In genomic region chr15:98277602-98278001, GRCh38 we compare ENCODE assay signal across 30 cellular contexts.
"Had no signal": no experiment of that assay in that cellular context is flagged by ENCODE, and none has a peak within 500 bp of the region (broad histone marks: within the 10 kb centered on the region; RNA-seq: fewer than 3 reads in every experiment).

No MANE protein-coding gene starts in this region.

- H3K9me3 ChIP-seq: ascending aorta, breast epithelium had no signal

- H3K4me1 ChIP-seq: ascending aorta, breast epithelium had no signal

- DNase-seq: activated CD4-positive, alpha-beta memory T cell treated with anti-CD3 and anti-CD28 coated beads, Interleukin-2, amount 10 ng/mL, durations not matched to agents 7 days and 5 days; activated CD4-positive, alpha-beta T cell treated with anti-CD3 and anti-CD28 coated beads for 1 hour; activated CD4-positive, alpha-beta T cell treated with anti-CD3 and anti-CD28 coated beads for 36 hours; activated CD4-positive, alpha-beta T cell treated with anti-CD3 and anti-CD28 coated beads for 48 hours; activated CD4-positive, alpha-beta T cell treated with anti-CD3 and anti-CD28 coated beads, Interleukin-2, amount 10 ng/mL, durations not matched to agents 7 days and 5 days; activated CD4-positive, alpha-beta T cell treated with anti-CD3 and anti-CD28 coated beads, Interleukin-2, amount 50 U/mL, for 48 hours; activated CD4-positive, CD25-positive, alpha-beta regulatory T cell; activated CD8-positive, alpha-beta memory T cell treated with anti-CD3 and anti-CD28 coated beads for 24 hours; activated CD8-positive, alpha-beta memory T cell treated with anti-CD3 and anti-CD28 coated beads, Interleukin-2, amount 10 ng/mL, durations not matched to agents 7 days and 5 days; activated CD8-positive, alpha-beta memory T cell treated with anti-CD3 and anti-CD28 coated beads, Interleukin-2, amount 50 U/mL, for 48 hours; activated CD8-positive, alpha-beta T cell treated with anti-CD3 and anti-CD28 coated beads, Interleukin-2, amount 10 ng/mL, durations not matched to agents 7 days and 5 days; activated effector memory CD4-positive, alpha-beta T cell treated with Interleukin-2 at 50 U/mL for 16 hours; activated gamma-delta T cell; activated naive CD4-positive, alpha-beta T cell treated with anti-CD3 and anti-CD28 coated beads, Interleukin-2, amount 10 ng/mL, durations not matched to agents 7 days and 5 days; activated naive CD4-positive, alpha-beta T cell treated with Interleukin-2 at 50 U/mL for 16 hours; activated naive CD8-positive, alpha-beta T cell treated with anti-CD3 and anti-CD28 coated beads, Interleukin-2, amount 10 ng/mL, durations not matched to agents 7 days and 5 days; activated naive CD8-positive, alpha-beta T cell treated with anti-CD3 and anti-CD28 coated beads, Interleukin-2, amount 50 U/mL, for 24 hours; activated T-cell treated with anti-CD3 and anti-CD28 coated beads, Interleukin-2, amount 50 U/mL, for 24 hours; activated T-cell treated with anti-CD3 and anti-CD28 coated beads, Interleukin-2, amount 50 U/mL, for 48 hours; amygdala; anterior cingulate cortex; central memory CD4-positive, alpha-beta T cell; T-helper 1 cell; T-helper 2 cell; T-helper 9 cell; WERI-Rb-1 had no signal

- H3K27ac ChIP-seq: ascending aorta, breast epithelium, WERI-Rb-1 had no signal

- H3K4me3 ChIP-seq: ascending aorta, breast epithelium had no signal

- H3K27me3 ChIP-seq: ascending aorta, breast epithelium had no signal

- ATAC-seq: activated CD4-positive, alpha-beta T cell treated with anti-CD3 and anti-CD28 coated beads for 36 hours; activated CD4-positive, CD25-positive, alpha-beta regulatory T cell treated with anti-CD3 and anti-CD28 coated beads, Interleukin-2, amount 50 U/mL, for 24 hours; activated CD8-positive, alpha-beta memory T cell treated with anti-CD3 and anti-CD28 coated beads, Interleukin-2, amount 10 ng/mL, durations not matched to agents 7 days and 5 days; activated CD8-positive, alpha-beta T cell treated with anti-CD3 and anti-CD28 coated beads, Interleukin-2, amount 10 ng/mL, durations not matched to agents 7 days and 5 days; activated naive CD8-positive, alpha-beta T cell treated with anti-CD3 and anti-CD28 coated beads, Interleukin-2, amount 50 U/mL, for 24 hours; WTC11 had no signal

- H3K36me3 ChIP-seq: ascending aorta, breast epithelium, WERI-Rb-1 had no signal
